Comparison of ENCODE assay signal across 15 cellular contexts in the genomic region with DNA sequence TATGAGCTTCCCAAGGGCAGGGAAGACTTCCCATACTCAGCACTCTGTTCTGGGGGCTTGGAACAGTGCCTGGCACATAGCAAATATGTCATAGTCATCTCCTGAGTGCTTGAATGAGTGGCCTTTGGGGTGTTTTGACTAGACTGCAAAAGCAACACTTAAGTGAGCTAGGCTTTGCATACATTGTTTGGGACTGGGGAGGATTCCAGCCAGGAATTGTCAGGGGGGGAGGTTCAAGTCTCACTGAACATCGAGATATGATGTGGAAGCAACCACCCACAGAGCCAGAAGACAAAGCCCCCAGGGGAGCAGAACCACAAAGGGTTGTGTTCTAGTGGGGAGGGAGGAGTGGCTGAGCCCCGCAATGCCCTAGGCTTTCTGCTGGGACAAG.
DNase-seq lines count a peak whose midpoint lies in the region; ATAC-seq and TF ChIP-seq lines count a peak whose summit lies in the region.
"Had no signal": no experiment of that assay in that cellular context is flagged by ENCODE, and none has a peak within 500 bp of the region (broad histone marks: within the 10 kb centered on the region; RNA-seq: fewer than 3 reads in every experiment).

No MANE protein-coding gene starts in this region.

- H3K4me3 ChIP-seq in SK-N-SH (ENCODE audit: low read depth in 2 of 2, low read length in 1 of 2) (no peak overlapping the region), stomach (no peak overlapping the region), left lung (no peak overlapping the region)

- no peaks in the 10 kb centered on the region for H3K36me3 ChIP-seq in SK-N-SH (replicated peaks in 1 of 2; ENCODE audit: control insufficient read depth in 1 of 2, insufficient read depth in 2 of 2, low read length in 1 of 2)
- no peaks in the 10 kb centered on the region for H3K36me3 ChIP-seq in stomach
- H3K36me3 ChIP-seq in left lung, result no peaks in the 10 kb centered on the region
- H3K36me3 ChIP-seq: gastrocnemius medialis had no signal

- H2AFZ ChIP-seq in SK-N-SH (ENCODE audit: low read depth), result no peak overlapping the region

- no peak for TF ChIP-seq RAD21 in SK-N-SH (IDR thresholded peaks at IDR 0.05; ENCODE audit: low read length)

- H3K9me3 ChIP-seq in SK-N-SH, result no peaks in the 10 kb centered on the region
- H3K9me3 ChIP-seq in stomach, result no peaks in the 10 kb centered on the region
- H3K9me3 ChIP-seq in left lung, result no peaks in the 10 kb centered on the region
- H3K9me3 ChIP-seq: gastrocnemius medialis had no signal

- peaks cover 5% of the 10 kb centered on the region for H3K27me3 Mint-ChIP-seq in brain

- H3K36me3 Mint-ChIP-seq in brain, result no peaks in the 10 kb centered on the region
- H3K36me3 Mint-ChIP-seq: stimulated activated naive B cell treated with anti-CD40 and anti-IgM and Interleukin-4, amounts not matched to agents 10 μg/mL and 1 μg/mL and 100 μg/mL, for 72 hours had no signal

- H3K4me3 Mint-ChIP-seq in brain, result peak overlapping the region in 4 of 5 experiments; percentile 21 to 74 (median 56)
- H3K4me3 Mint-ChIP-seq: endodermal cell; HFFc6; stimulated activated naive B cell treated with anti-CD40 and anti-IgM and Interleukin-4, amounts not matched to agents 10 μg/mL and 1 μg/mL and 100 μg/mL, for 72 hours had no signal

- peak overlapping the region in 3 of 5 experiments; percentile 15 to 73 (median 48) for H3K27ac Mint-ChIP-seq in brain
- H3K27ac Mint-ChIP-seq: endodermal cell; HFFc6; stimulated activated naive B cell treated with anti-CD40 and anti-IgM and Interleukin-4, amounts not matched to agents 10 μg/mL and 1 μg/mL and 100 μg/mL, for 72 hours had no signal

- peaks cover 8% of the 10 kb centered on the region for H3F3A ChIP-seq in SK-N-SH (replicated peaks; ENCODE audit: insufficient read depth)

- H3K79me2 ChIP-seq in SK-N-SH (ENCODE audit: insufficient read depth), result no peaks in the 10 kb centered on the region

- no peak for TF ChIP-seq EP300 in SK-N-SH (IDR thresholded peaks at IDR 0.05; ENCODE audit: borderline replicate concordance in 1 of 2, low read depth in 1 of 2, low read length in 1 of 2)
- no peak for TF ChIP-seq EP300 in stomach (IDR thresholded peaks at IDR 0.05)

- 50% methylated on average over 2 of the region's 2 CpGs for WGBS in SK-N-SH (ENCODE audit: low lambda C conversion rate)
- WGBS in stomach, 5 donors, result 40 to 61% (median 51%) methylated on average over 2 of the region's 2 CpGs

- TF ChIP-seq POLR2A in stomach (IDR thresholded peaks at IDR 0.05), result no peak

- TF ChIP-seq CTCF in SK-N-SH (IDR thresholded peaks at IDR 0.05) (no peak), brain (conservative IDR thresholded peaks at IDR 0.05) (no peak), stomach (IDR thresholded peaks at IDR 0.05) (no peak), left lung (IDR thresholded peaks at IDR 0.05) (no peak)

- CTCF ChIA-PET in SK-N-SH (lab: Yijun Ruan, JAX), result interaction anchor here (0.9 to 9.3 kb wide), 2 partner anchors 14 to 51 kb away, joined by 4 to 111 read pairs; no protein-coding TSS in a partner anchor

- peaks cover 62% of the 10 kb centered on the region for H3K4me1 Mint-ChIP-seq in brain

- H3K27ac ChIP-seq in SK-N-SH (ENCODE audit: low read depth in 2 of 2, low read length in 1 of 2) (peak overlapping the region in 1 of 2 experiments; percentile 64; a peak in 1 of 4 replicates), stomach (no peak overlapping the region), left lung (no peak overlapping the region)
- H3K27ac ChIP-seq: gastrocnemius medialis had no signal

- peaks cover 0 to 17% of the 10 kb centered on the region in 2 experiments; a peak in 1 of 4 replicates for H3K4me1 ChIP-seq in SK-N-SH (ENCODE audit: control insufficient read depth in 1 of 2, insufficient read depth in 2 of 2, low read depth in 1 of 2, low read length in 1 of 2)
- peaks cover 6 to 24% (median 15%) of the 10 kb centered on the region in 4 donors for H3K4me1 ChIP-seq in stomach
- H3K4me1 ChIP-seq in left lung, result peaks cover 0 to 12% of the 10 kb centered on the region in 2 donors

- H3K9ac ChIP-seq in SK-N-SH, result no peak overlapping the region

- DNase-seq in SK-N-SH (no peak), NCI-H2107 treated with DMSO at 0.1 percent for 48 hours (lab: John Stamatoyannopoulos, UW; ENCODE audit: unreplicated experiment) (peak; percentile 46), sciatic nerve (ENCODE audit: low spot score) (no peak), stomach (no peak), left lung (no peak)
- DNase-seq in stimulated activated CD4-positive, alpha-beta T cell treated with anti-CD3 and anti-CD28 coated beads, Interleukin-4, amount 100 ng/mL, for 4 hours, result no peak
- DNase-seq: activated CD4-positive, CD25-positive, alpha-beta regulatory T cell; activated naive CD4-positive, alpha-beta T cell; gastrocnemius medialis; HFFc6; NCI-H2081 treated with DMSO at 0.1 percent for 48 hours; stimulated activated naive B cell treated with anti-CD40 and anti-IgM and Interleukin-4, amounts not matched to agents 10 μg/mL and 1 μg/mL and 100 μg/mL, for 72 hours had no signal

- H3K27me3 ChIP-seq in SK-N-SH (ENCODE audit: insufficient read depth) (no peaks in the 10 kb centered on the region), stomach (peaks cover 0 to 81% (median 9%) of the 10 kb centered on the region in 3 donors), left lung (peaks cover 0 to 48% of the 10 kb centered on the region in 2 donors)

- ATAC-seq in SK-N-SH treated with all-trans-retinoic acid at 6 μM for 48 hours (no peak), sciatic nerve (peak; percentile 27), left lung (no peak)
- ATAC-seq: stimulated activated naive B cell treated with anti-CD40 and anti-IgM and Interleukin-4, amounts not matched to agents 10 μg/mL and 1 μg/mL and 100 μg/mL, for 72 hours had no signal

- H4K20me1 ChIP-seq in SK-N-SH (ENCODE audit: insufficient read depth), result no peaks in the 10 kb centered on the region

- H3K9me3 Mint-ChIP-seq in brain, result no peaks in the 10 kb centered on the region
- H3K9me3 Mint-ChIP-seq: endodermal cell; stimulated activated naive B cell treated with anti-CD40 and anti-IgM and Interleukin-4, amounts not matched to agents 10 μg/mL and 1 μg/mL and 100 μg/mL, for 72 hours had no signal

- no peaks in the 10 kb centered on the region for H3K9me2 ChIP-seq in SK-N-SH

- intact Hi-C loops in sciatic nerve (cut with DNase I) (no loop called here), stomach (cut with DNase I; ENCODE audit: low total_unique reads) (no loop called here), left lung (cut with DNase I) (no loop called here)

- peak overlapping the region; percentile 71; the same call in 1 of the 2 replicates for H3K4me2 ChIP-seq in SK-N-SH

- POLR2A ChIA-PET in SK-N-SH (lab: Yijun Ruan, JAX), result no interaction called here

TF ChIP-seq in SK-N-SH, 30 proteins besides CTCF, POLR2A, EP300 and RAD21:
- TF ChIP-seq FOXM1 (IDR thresholded peaks at IDR 0.05; ENCODE audit: low read depth) (no peak), SMC3 (IDR thresholded peaks at IDR 0.05; ENCODE audit: low read depth, low read length) (no peak)

TF ChIP-seq in SK-N-SH treated with all-trans-retinoic acid at 6 μM for 48 hours, 23 proteins besides CTCF, POLR2A, EP300 and RAD21:
- TF ChIP-seq RARB (CRISPR knock-in tag; IDR thresholded peaks at IDR 0.05) (no peak), ISL1 (CRISPR knock-in tag; IDR thresholded peaks at IDR 0.05) (no peak), ZFP30 (CRISPR knock-in tag; IDR thresholded peaks at IDR 0.05) (no peak), TCF4 (CRISPR knock-in tag; IDR thresholded peaks at IDR 0.05; ENCODE audit: borderline replicate concordance) (no peak), TOX (CRISPR knock-in tag; IDR thresholded peaks at IDR 0.05; ENCODE audit: borderline replicate concordance) (no peak), PPARA (CRISPR knock-in tag; IDR thresholded peaks at IDR 0.05; ENCODE audit: borderline replicate concordance) (no peak), ZFP3 (CRISPR knock-in tag; IDR thresholded peaks at IDR 0.05) (no peak), ZNF8 (CRISPR knock-in tag; IDR thresholded peaks at IDR 0.05) (no peak), CSDC2 (CRISPR knock-in tag; IDR thresholded peaks at IDR 0.05) (no peak), BACH2 (CRISPR knock-in tag; IDR thresholded peaks at IDR 0.05; ENCODE audit: borderline replicate concordance) (no peak), OSR1 (CRISPR knock-in tag; IDR thresholded peaks at IDR 0.05) (no peak)
- TF ChIP-seq, protein P1, sequence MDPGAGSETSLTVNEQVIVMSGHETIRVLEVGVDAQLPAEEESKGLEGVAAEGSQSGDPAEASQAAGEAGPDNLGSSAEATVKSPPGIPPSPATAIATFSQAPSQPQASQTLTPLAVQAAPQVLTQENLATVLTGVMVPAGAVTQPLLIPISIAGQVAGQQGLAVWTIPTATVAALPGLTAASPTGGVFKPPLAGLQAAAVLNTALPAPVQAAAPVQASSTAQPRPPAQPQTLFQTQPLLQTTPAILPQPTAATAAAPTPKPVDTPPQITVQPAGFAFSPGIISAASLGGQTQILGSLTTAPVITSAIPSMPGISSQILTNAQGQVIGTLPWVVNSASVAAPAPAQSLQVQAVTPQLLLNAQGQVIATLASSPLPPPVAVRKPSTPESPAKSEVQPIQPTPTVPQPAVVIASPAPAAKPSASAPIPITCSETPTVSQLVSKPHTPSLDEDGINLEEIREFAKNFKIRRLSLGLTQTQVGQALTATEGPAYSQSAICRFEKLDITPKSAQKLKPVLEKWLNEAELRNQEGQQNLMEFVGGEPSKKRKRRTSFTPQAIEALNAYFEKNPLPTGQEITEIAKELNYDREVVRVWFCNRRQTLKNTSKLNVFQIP (CRISPR knock-in tag; IDR thresholded peaks at IDR 0.05; ENCODE audit: borderline replicate concordance, low read depth), result no peak
